In genomic region chr2:169479257-169480078, GRCh38 we compare ENCODE assay signal across 8 cellular contexts. TPM values are rescaled to one million over a fixed set of nuclear protein-coding genes. Genes with fewer than 3 reads are reported as not detected.
DNase-seq lines count a peak whose midpoint lies in the region; ATAC-seq and TF ChIP-seq lines count a peak whose summit lies in the region.

Gene BBS5 (plus strand): TSS chr2:169479494. CDS start chr2:169479554, 60 bp downstream.

- ATAC-seq in GM18909 (IDR thresholded peaks at IDR 0.05; ENCODE audit: poor library complexity, unreplicated experiment) (peak; percentile 96), HG03175 (IDR thresholded peaks at IDR 0.05; ENCODE audit: unreplicated experiment) (peak; percentile 96), right lobe of liver (peak; percentile 91 to 93 (median 92))

- TF ChIP-seq CTCF in dorsolateral prefrontal cortex (IDR thresholded peaks at IDR 0.05 in 54 of 56, conservative IDR thresholded peaks at IDR 0.05 in 2 of 56; ENCODE audit: low read depth in 1 of 56, partially characterized antibody in 56 of 56) (peak; percentile 21 to 82 (median 58)), right lobe of liver (IDR thresholded peaks at IDR 0.05) (peak; percentile 30 to 57 (median 46))

- no peaks in the 10 kb centered on the region for H3K27me3 ChIP-seq in dorsolateral prefrontal cortex
- no peaks in the 10 kb centered on the region for H3K27me3 ChIP-seq in right lobe of liver

- H3K36me3 ChIP-seq in right lobe of liver, result peaks cover 0 to 4% (median 0%) of the 10 kb centered on the region in 4 donors

- H3K27ac ChIP-seq in dorsolateral prefrontal cortex, result peak within 1 kb of the TSS in 58 of 59 donors; percentile 15 to 94 (median 82)
- H3K27ac ChIP-seq in right lobe of liver, result peak within 1 kb of the TSS; percentile 22 to 70 (median 26)

- intact Hi-C loops in dorsolateral prefrontal cortex (cut with DNase I), result loop anchor here in 1 of 2 donors (5.0 to 10.0 kb wide), 2 partner anchors 105 to 367 kb away; partner anchors contain the start of gene PPIG
- intact Hi-C loops in right lobe of liver (cut with DNase I), result no loop called here

- peak; percentile 82 for DNase-seq in AG08395 (ENCODE audit: low spot score)
- peak; percentile 52 for DNase-seq in NCI-H510A treated with DMSO at 0.1 percent for 48 hours (lab: John Stamatoyannopoulos, UW)
- peak; percentile 43 to 63 for DNase-seq in activated CD4-positive, alpha-beta T cell treated with anti-CD3 and anti-CD28 coated beads, Interleukin-2, amount 50 U/mL, for 24 hours (ENCODE audit: low read depth in 1 of 2, low spot score in 1 of 2)
- DNase-seq in dorsolateral prefrontal cortex, result peak; percentile 78 to 92 (median 89)
- peak; percentile 81 to 87 (median 82) for DNase-seq in right lobe of liver
- DNase-seq in stimulated activated CD4-positive, alpha-beta T cell treated with anti-CD3 and anti-CD28 coated beads, Interleukin-4, amount 100 ng/mL, for 24 hours, result peak; percentile 75

- H3K4me3 ChIP-seq in dorsolateral prefrontal cortex (peak within 1 kb of the TSS; percentile 60 to 97 (median 86)), right lobe of liver (peak within 1 kb of the TSS; percentile 76 to 84 (median 79))

- peaks cover 0 to 4% (median 0%) of the 10 kb centered on the region in 4 donors for H3K4me1 ChIP-seq in right lobe of liver

- no peaks in the 10 kb centered on the region for H3K9me3 ChIP-seq in right lobe of liver

- 0% methylated on average over 17 of the region's 71 CpGs for WGBS in right lobe of liver (ENCODE audit: insufficient coverage, low coverage, low lambda C conversion rate, missing lambda C conversion rate)

- no peak for TF ChIP-seq POLR2A in right lobe of liver (IDR thresholded peaks at IDR 0.05)

RNA-seq across cellular contexts. Expression of gene BBS5, which starts in this region (rescaled TPM):
- total RNA-seq in dorsolateral prefrontal cortex (10 to 100 TPM; 13.8 to 28.0 (median 21.3) TPM), right lobe of liver (1 to 10 TPM; 1.7 to 3.5 (median 2.3) TPM)

Comparison
In these comparisons a context has a peak if more than half of its experiments do, and no peak if none do; other contexts are left out.
1. Peak in every context shown above with its lines: DNase-seq, ATAC-seq, H3K4me3 ChIP-seq and H3K27ac ChIP-seq.